Comparison of ENCODE assay signal across 8 cellular contexts in genomic region chr1:19643113-19643512, GRCh38. TPM values are rescaled to one million over a fixed set of nuclear protein-coding genes. Genes with fewer than 3 reads are reported as not detected.
DNase-seq lines count a peak whose midpoint lies in the region; ATAC-seq and TF ChIP-seq lines count a peak whose summit lies in the region.

No MANE protein-coding gene starts in this region.

- DNase-seq in AG04449 (ENCODE audit: low read depth, low spot score), result no peak
- DNase-seq in HPDE6-E6E7 (ENCODE audit: extremely low spot score), result peak; percentile 93
- DNase-seq in brain microvascular endothelial cell, result peak; percentile 35
- DNase-seq in mucosa of gallbladder (ENCODE audit: low spot score), result peak; percentile 69
- DNase-seq in NCI-H446 (lab: John Stamatoyannopoulos, UW), result no peak
- DNase-seq in T1000 (lab: John Stamatoyannopoulos, UW), result no peak

- H3K4me3 ChIP-seq in AG04449 (ENCODE audit: low read depth, low read length), result peak overlapping the region; percentile 70
- H3K4me3 ChIP-seq in brain microvascular endothelial cell (ENCODE audit: low read depth, low read length), result peak overlapping the region; percentile 54

- CTCF ChIA-PET in AG04449 (lab: Yijun Ruan, JAX), result interaction anchor here (0.7 to 10.5 kb wide), 11 partner anchors 12 to 301 kb away, joined by 3 to 67 read pairs (median 4); no protein-coding TSS in a partner anchor

- H3K27me3 ChIP-seq in brain microvascular endothelial cell (replicated peaks), result no peaks in the 10 kb centered on the region

- POLR2A ChIA-PET in AG04449 (lab: Yijun Ruan, JAX), result no interaction called here

- TF ChIP-seq CTCF in AG04449 (IDR thresholded peaks at IDR 0.05; ENCODE audit: insufficient read depth, low read length, missing control alignments) (no peak), brain microvascular endothelial cell (IDR thresholded peaks at IDR 0.05; ENCODE audit: low read depth, low read length, missing control alignments) (peak; percentile 34)

- in situ Hi-C loops in brain microvascular endothelial cell (cut with HindIII; ENCODE audit: low pct_ligation_motif_present, low sequenced_read_pairs), result loop anchor here (25.0 kb wide), 1 partner anchor 256 kb away; no protein-coding TSS in a partner anchor

- no peak overlapping the region for H3K27ac ChIP-seq in brain microvascular endothelial cell

- ATAC-seq in HG03045 (IDR thresholded peaks at IDR 0.05; ENCODE audit: unreplicated experiment), result no peak
- ATAC-seq in GM19023 (IDR thresholded peaks at IDR 0.05; ENCODE audit: unreplicated experiment), result no peak

- H3K36me3 ChIP-seq in brain microvascular endothelial cell (replicated peaks), result no peaks in the 10 kb centered on the region

RNA-seq across cellular contexts. Expression of gene NBL1, which starts 1.0 kb away (rescaled TPM):
- total RNA-seq in mucosa of gallbladder, result 154 TPM

RNA-seq across cellular contexts. Expression of gene HTR6, which starts 21.6 kb away (rescaled TPM):
- total RNA-seq in mucosa of gallbladder, result not detected

Comparison
In these comparisons a context has a peak if more than half of its experiments do, and no peak if none do; other contexts are left out.
1. DNase-seq: peak in HPDE6-E6E7 (single experiment), brain microvascular endothelial cell (single experiment) and mucosa of gallbladder (single experiment); none in AG04449 (single experiment), NCI-H446 (0 of 2) and T1000 (single experiment).